In the genomic region with DNA sequence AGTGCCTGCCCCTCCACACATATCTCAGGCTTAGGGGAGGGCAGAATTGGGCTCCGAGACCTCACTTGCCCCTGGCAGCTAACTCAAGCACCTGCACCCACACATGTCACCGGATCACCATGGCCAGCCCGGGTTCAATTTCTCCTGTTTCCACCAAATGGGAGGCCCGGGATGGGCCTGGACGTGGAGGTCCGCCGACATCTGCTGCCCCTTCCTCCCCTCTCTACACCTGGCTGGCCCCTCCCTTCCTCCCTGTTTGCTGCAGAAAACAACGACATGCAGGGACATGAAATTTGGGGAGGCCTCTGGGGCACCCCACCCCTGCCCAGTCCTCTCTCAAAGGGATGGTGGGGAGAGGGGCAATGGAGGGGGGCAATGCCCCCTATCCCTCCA, we compare ENCODE assay signal across 8 cellular contexts. TPM values are rescaled to one million over a fixed set of nuclear protein-coding genes. Genes with fewer than 3 reads are reported as not detected.
DNase-seq lines count a peak whose midpoint lies in the region; ATAC-seq and TF ChIP-seq lines count a peak whose summit lies in the region.

No MANE protein-coding gene starts in this region.

- H3K27ac ChIP-seq in cardiac muscle cell (no peak overlapping the region), lung (ENCODE audit: low read depth in 1 of 2, low read length in 1 of 2) (peak overlapping the region; percentile 21 to 81), upper lobe of left lung (peak overlapping the region; percentile 81 to 95 (median 92))

- H3K4me3 ChIP-seq in cardiac muscle cell (peak overlapping the region; percentile 96), lung (peak overlapping the region; percentile 63), upper lobe of left lung (peak overlapping the region; percentile 31 to 74 (median 64))

- peaks cover 12% of the 10 kb centered on the region for H3K4me1 ChIP-seq in cardiac muscle cell (ENCODE audit: low read depth)
- peaks cover 3 to 13% of the 10 kb centered on the region in 2 donors for H3K4me1 ChIP-seq in lung (ENCODE audit: control insufficient read depth in 2 of 2, insufficient read depth in 2 of 2, low read length in 2 of 2)
- peaks cover 40 to 68% (median 44%) of the 10 kb centered on the region in 4 donors for H3K4me1 ChIP-seq in upper lobe of left lung

- no peak for TF ChIP-seq EP300 in upper lobe of left lung (IDR thresholded peaks at IDR 0.05)

- H3K27me3 Mint-ChIP-seq in brain: peaks cover 11% of the 10 kb centered on the region

- peaks cover 3% of the 10 kb centered on the region for H3K36me3 ChIP-seq in cardiac muscle cell
- H3K36me3 ChIP-seq in lung (ENCODE audit: control insufficient read depth in 2 of 2, insufficient read depth in 2 of 2, low read length in 2 of 2): peaks cover 0 to 17% of the 10 kb centered on the region in 2 donors
- H3K36me3 ChIP-seq in upper lobe of left lung: peaks cover 0 to 20% (median 17%) of the 10 kb centered on the region in 4 donors

- peak overlapping the region; percentile 79 to 91 (median 87) for H3K27ac Mint-ChIP-seq in brain

- intact Hi-C loops in Right ventricle myocardium inferior (cut with DNase I): no loop called here

- no peaks in the 10 kb centered on the region for H3K9me3 ChIP-seq in cardiac muscle cell (ENCODE audit: low read depth)
- H3K9me3 ChIP-seq in lung (ENCODE audit: control insufficient read depth in 2 of 2, insufficient read depth in 1 of 2, low read length in 1 of 2): no peaks in the 10 kb centered on the region
- H3K9me3 ChIP-seq in upper lobe of left lung: no peaks in the 10 kb centered on the region

- ATAC-seq in Right ventricle myocardium inferior (no peak), lung (ENCODE audit: insufficient read depth, low FRiP score) (no peak), upper lobe of left lung (ENCODE audit: low FRiP score in 2 of 2) (no peak), GM21515 (IDR thresholded peaks at IDR 0.05; ENCODE audit: unreplicated experiment) (no peak)

- peaks cover 7% of the 10 kb centered on the region for H3K36me3 Mint-ChIP-seq in brain

- WGBS in lung, 2 donors: 13 to 16% methylated on average over 8 of the region's 8 CpGs
- 13 to 20% methylated on average over 6 to 8 of the region's 8 CpGs for WGBS in upper lobe of left lung, 2 donors

- TF ChIP-seq CTCF in cardiac muscle cell (IDR thresholded peaks at IDR 0.05; ENCODE audit: low read depth, low read length) (no peak), brain (conservative IDR thresholded peaks at IDR 0.05) (no peak), lung (IDR thresholded peaks at IDR 0.05; ENCODE audit: control extremely low read depth, extremely low read depth) (no peak), upper lobe of left lung (IDR thresholded peaks at IDR 0.05) (no peak)

- no peak for TF ChIP-seq POLR2A in upper lobe of left lung (IDR thresholded peaks at IDR 0.05)

- H3K9me3 Mint-ChIP-seq in brain: no peaks in the 10 kb centered on the region

- H3K27me3 ChIP-seq in cardiac muscle cell (no peaks in the 10 kb centered on the region), lung (ENCODE audit: control insufficient read depth, insufficient read depth) (no peaks in the 10 kb centered on the region), upper lobe of left lung (no peaks in the 10 kb centered on the region)

- peak overlapping the region; percentile 91 to 97 (median 95) for H3K4me3 Mint-ChIP-seq in brain

- DNase-seq in cardiac muscle cell (ENCODE audit: low read depth in 1 of 2, low spot score in 1 of 2) (no peak), Right ventricle myocardium inferior (ENCODE audit: missing footprints) (no peak), lung (ENCODE audit: low spot score) (no peak), upper lobe of left lung (no peak), NCI-H146 treated with DMSO at 0.1 percent for 48 hours (lab: John Stamatoyannopoulos, UW; ENCODE audit: unreplicated experiment) (no peak)
- DNase-seq in stimulated activated CD4-positive, alpha-beta T cell treated with anti-CD3 and anti-CD28 coated beads, Interleukin-1b, Interleukin-23, amount 100 ng/mL, for 48 hours: no peak

- H3K4me1 Mint-ChIP-seq in brain: peaks cover 35% of the 10 kb centered on the region

RNA-seq across cellular contexts. Expression of gene PRKD2, which starts 1.3 kb away (rescaled TPM):
- total RNA-seq in cardiac muscle cell (16.0 and 24.7 TPM in 2 replicates), Right ventricle myocardium inferior (9.6 TPM), lung (10 to 100 TPM; 52.1 to 56.2 TPM), upper lobe of left lung (10 to 100 TPM; 25.2 to 65.4 (median 50.3) TPM)
- polyA plus RNA-seq in cardiac muscle cell (25.5 and 53.9 TPM in 2 replicates), brain (ENCODE audit: insufficient read depth, low read depth, low replicate concordance) (42.0 TPM), lung (10 to 100 TPM; 35.5 to 38.1 TPM)

RNA-seq across cellular contexts. Expression of gene FKRP, which starts 30.2 kb away (rescaled TPM):
- total RNA-seq in cardiac muscle cell: 39.1 and 50.3 TPM in 2 replicates
- 20.4 and 25.3 TPM in 2 replicates for polyA plus RNA-seq in cardiac muscle cell
- total RNA-seq in Right ventricle myocardium inferior: 16.2 TPM
- polyA plus RNA-seq in brain (ENCODE audit: insufficient read depth, low read depth, low replicate concordance): 9.0 TPM
- total RNA-seq in lung: 10 to 100 TPM; 16.1 to 23.9 TPM
- 10 to 100 TPM; 10.8 to 14.4 TPM for polyA plus RNA-seq in lung
- total RNA-seq in upper lobe of left lung: 10 to 100 TPM; 16.6 to 26.2 (median 19.3) TPM

RNA-seq across cellular contexts. Expression of gene STRN4, which starts 30.6 kb away (rescaled TPM):
- total RNA-seq in cardiac muscle cell: 115 and 144 TPM in 2 replicates
- 98.4 and 110 TPM in 2 replicates for polyA plus RNA-seq in cardiac muscle cell
- 51.4 TPM for total RNA-seq in Right ventricle myocardium inferior
- polyA plus RNA-seq in brain (ENCODE audit: insufficient read depth, low read depth, low replicate concordance): 104 TPM
- 10 to 100 TPM; 71.6 to 86.8 TPM for total RNA-seq in lung
- 10 to 100 TPM; 71.9 to 86.6 TPM for polyA plus RNA-seq in lung
- total RNA-seq in upper lobe of left lung: 100 to 1,000 TPM in 2 of 6 donors, 10 to 100 TPM in 4; 59.8 to 168 (median 83.7) TPM

RNA-seq across cellular contexts. Expression of gene DACT3, which starts 54.6 kb away (rescaled TPM):
- total RNA-seq in cardiac muscle cell (115 and 142 TPM in 2 replicates), Right ventricle myocardium inferior (14.1 TPM), lung (10 to 100 TPM in 1 of 2 donors, 1 to 10 TPM in 1; 7.8 to 14.0 TPM), upper lobe of left lung (10 to 100 TPM in 2 of 6 donors, 1 to 10 TPM in 4; 1.8 to 12.0 (median 4.0) TPM)
- polyA plus RNA-seq in cardiac muscle cell (107 and 153 TPM in 2 replicates), brain (ENCODE audit: insufficient read depth, low read depth, low replicate concordance) (27.4 TPM), lung (1 to 10 TPM; 2.8 to 3.9 TPM)
